In genomic region chr4:152992491-152992890, GRCh38 we compare ENCODE assay signal across 24 cellular contexts.
"Had no signal": no experiment of that assay in that cellular context is flagged by ENCODE, and none has a peak within 500 bp of the region (broad histone marks: within the 10 kb centered on the region; RNA-seq: fewer than 3 reads in every experiment).

No MANE protein-coding gene starts in this region.

- DNase-seq: activated CD4-positive, alpha-beta memory T cell treated with anti-CD3 and anti-CD28 coated beads for 36 hours; activated CD4-positive, alpha-beta T cell treated with anti-CD3 and anti-CD28 coated beads, Interleukin-2, amount 10 ng/mL, durations not matched to agents 7 days and 5 days; activated CD4-positive, CD25-positive, alpha-beta regulatory T cell; activated CD8-positive, alpha-beta memory T cell treated with anti-CD3 and anti-CD28 coated beads for 24 hours; activated effector memory CD4-positive, alpha-beta T cell treated with anti-CD3 and anti-CD28 coated beads, Interleukin-2, amount 50 U/mL, for 16 hours; activated naive CD4-positive, alpha-beta T cell treated with Interleukin-2 at 50 U/mL for 16 hours; activated naive CD8-positive, alpha-beta T cell treated with anti-CD3 and anti-CD28 coated beads, Interleukin-2, amount 50 U/mL, for 24 hours; activated T-cell treated with anti-CD3 and anti-CD28 coated beads, Interleukin-2, amount 50 U/mL, for 4 hours; amniotic stem cell; body of pancreas; Karpas-422; NCI-H1105 treated with DMSO at 0.1 percent for 48 hours; NCI-H1436 treated with DMSO at 0.1 percent for 48 hours; NCI-H187; NCI-H2081; NK-92 treated with Interleukin-12 subunit alpha and Interleukin-12 subunit beta, amount 100 ng/mL, for 24 hours; SIG-M5; T-cell; T-helper 2 cell; T1000 had no signal

- ATAC-seq: activated naive CD4-positive, alpha-beta T cell treated with anti-CD3 and anti-CD28 coated beads, Interleukin-2, amount 50 U/mL, for 72 hours; activated naive CD8-positive, alpha-beta T cell treated with anti-CD3 and anti-CD28 coated beads, Interleukin-2, amount 50 U/mL, for 24 hours; activated T-cell treated with anti-CD3 and anti-CD28 coated beads, Interleukin-2, amount 50 U/mL, for 4 hours; body of pancreas; K562; T-cell had no signal

- H3K27me3 Mint-ChIP-seq: activated CD4-positive, alpha-beta T cell treated with anti-CD3 and anti-CD28 coated beads, Interleukin-2, amount 10 ng/mL, durations not matched to agents 7 days and 5 days had no signal

- H3K27ac Mint-ChIP-seq: activated CD4-positive, alpha-beta memory T cell treated with anti-CD3 and anti-CD28 coated beads for 36 hours; activated CD4-positive, alpha-beta T cell treated with anti-CD3 and anti-CD28 coated beads, Interleukin-2, amount 10 ng/mL, durations not matched to agents 7 days and 5 days; activated naive CD4-positive, alpha-beta T cell treated with anti-CD3 and anti-CD28 coated beads, Interleukin-2, amount 50 U/mL, for 72 hours; activated naive CD8-positive, alpha-beta T cell treated with anti-CD3 and anti-CD28 coated beads, Interleukin-2, amount 50 U/mL, for 24 hours; T-cell had no signal

- H3K9me3 ChIP-seq: ascending aorta, body of pancreas had no signal

- H3K4me1 Mint-ChIP-seq: activated CD4-positive, alpha-beta T cell treated with anti-CD3 and anti-CD28 coated beads, Interleukin-2, amount 10 ng/mL, durations not matched to agents 7 days and 5 days; activated naive CD8-positive, alpha-beta T cell treated with anti-CD3 and anti-CD28 coated beads, Interleukin-2, amount 50 U/mL, for 24 hours; T-cell had no signal

- H3K27ac ChIP-seq: ascending aorta, body of pancreas, VCaP had no signal

- H3K4me3 ChIP-seq: ascending aorta, body of pancreas, K562 had no signal

- H3K36me3 Mint-ChIP-seq: activated CD4-positive, alpha-beta memory T cell treated with anti-CD3 and anti-CD28 coated beads for 36 hours; activated naive CD4-positive, alpha-beta T cell treated with anti-CD3 and anti-CD28 coated beads, Interleukin-2, amount 50 U/mL, for 72 hours; T-cell had no signal

- H3K27me3 ChIP-seq: ascending aorta, body of pancreas had no signal

- H3K4me1 ChIP-seq: ascending aorta, body of pancreas had no signal

- H3K9me3 Mint-ChIP-seq: activated CD4-positive, alpha-beta memory T cell treated with anti-CD3 and anti-CD28 coated beads for 36 hours; activated CD4-positive, alpha-beta T cell treated with anti-CD3 and anti-CD28 coated beads, Interleukin-2, amount 10 ng/mL, durations not matched to agents 7 days and 5 days; activated naive CD4-positive, alpha-beta T cell treated with anti-CD3 and anti-CD28 coated beads, Interleukin-2, amount 50 U/mL, for 72 hours; activated naive CD8-positive, alpha-beta T cell treated with anti-CD3 and anti-CD28 coated beads, Interleukin-2, amount 50 U/mL, for 24 hours; activated T-cell treated with anti-CD3 and anti-CD28 coated beads, Interleukin-2, amount 50 U/mL, for 4 hours; T-cell had no signal

- H3K4me3 Mint-ChIP-seq: activated CD4-positive, alpha-beta memory T cell treated with anti-CD3 and anti-CD28 coated beads for 36 hours; activated CD4-positive, alpha-beta T cell treated with anti-CD3 and anti-CD28 coated beads, Interleukin-2, amount 10 ng/mL, durations not matched to agents 7 days and 5 days; activated naive CD8-positive, alpha-beta T cell treated with anti-CD3 and anti-CD28 coated beads, Interleukin-2, amount 50 U/mL, for 24 hours; activated T-cell treated with anti-CD3 and anti-CD28 coated beads, Interleukin-2, amount 50 U/mL, for 4 hours; T-cell had no signal

- H3K36me3 ChIP-seq: ascending aorta had no signal
